In genomic region chr9:35142037-35142436, GRCh38 we compare ENCODE assay signal across 29 cellular contexts.
"Had no signal": no experiment of that assay in that cellular context is flagged by ENCODE, and none has a peak within 500 bp of the region (broad histone marks: within the 10 kb centered on the region; RNA-seq: fewer than 3 reads in every experiment).

No MANE protein-coding gene starts in this region.

- H3K4me1 ChIP-seq: ascending aorta, breast epithelium, colonic mucosa, esophagus squamous epithelium, gastroesophageal sphincter had no signal

- DNase-seq: activated B cell treated with CpG ODN at 0.5 μM for 24 hours; activated CD4-positive, alpha-beta T cell treated with anti-CD3 and anti-CD28 coated beads for 48 hours; activated CD4-positive, alpha-beta T cell treated with anti-CD3 and anti-CD28 coated beads, Interleukin-2, amount 50 U/mL, for 1 hour; activated CD4-positive, alpha-beta T cell treated with anti-CD3 and anti-CD28 coated beads, Interleukin-2, amount 50 U/mL, for 48 hours; activated CD8-positive, alpha-beta memory T cell treated with anti-CD3 and anti-CD28 coated beads, Interleukin-2, amount 10 ng/mL, durations not matched to agents 7 days and 5 days; activated CD8-positive, alpha-beta memory T cell treated with anti-CD3 and anti-CD28 coated beads, Interleukin-2, amount 50 U/mL, for 4 hours; activated CD8-positive, alpha-beta T cell treated with anti-CD3 and anti-CD28 coated beads for 36 hours; activated effector memory CD4-positive, alpha-beta T cell treated with anti-CD3 and anti-CD28 coated beads, Interleukin-2, amount 50 U/mL, for 16 hours; activated naive CD4-positive, alpha-beta T cell treated with anti-CD3 and anti-CD28 coated beads for 36 hours; activated naive CD8-positive, alpha-beta T cell treated with anti-CD3 and anti-CD28 coated beads for 36 hours; activated naive CD8-positive, alpha-beta T cell treated with anti-CD3 and anti-CD28 coated beads, Interleukin-2, amount 50 U/mL, for 24 hours; activated T-cell treated with anti-CD3 and anti-CD28 coated beads, Interleukin-2, amount 50 U/mL, for 1 hour; activated T-cell treated with anti-CD3 and anti-CD28 coated beads, Interleukin-2, amount 50 U/mL, for 48 hours; central memory CD4-positive, alpha-beta T cell; cerebellar nuclear complex; colonic mucosa; effector CD8-positive, alpha-beta T cell; esophagus squamous epithelium; foreskin melanocyte; T-helper 1 cell; T-helper 17 cell; T1000; WERI-Rb-1 had no signal

- H3K36me3 ChIP-seq: ascending aorta, breast epithelium, cardiac muscle cell, colonic mucosa, esophagus squamous epithelium, gastroesophageal sphincter, WERI-Rb-1 had no signal

- H3K27ac ChIP-seq: ascending aorta, breast epithelium, cardiac muscle cell, colonic mucosa, epithelial cell of prostate, esophagus squamous epithelium, gastroesophageal sphincter, WERI-Rb-1 had no signal

- H3K4me3 ChIP-seq: ascending aorta, breast epithelium, cardiac muscle cell, colonic mucosa, esophagus squamous epithelium, gastroesophageal sphincter had no signal

- ATAC-seq: activated CD4-positive, CD25-positive, alpha-beta regulatory T cell treated with anti-CD3 and anti-CD28 coated beads, Interleukin-2, amount 50 U/mL, for 24 hours; activated CD8-positive, alpha-beta memory T cell treated with anti-CD3 and anti-CD28 coated beads, Interleukin-2, amount 10 ng/mL, durations not matched to agents 7 days and 5 days; activated CD8-positive, alpha-beta T cell treated with anti-CD3 and anti-CD28 coated beads for 36 hours; activated naive CD8-positive, alpha-beta T cell treated with anti-CD3 and anti-CD28 coated beads, Interleukin-2, amount 50 U/mL, for 24 hours; gastroesophageal sphincter; T-helper 17 cell had no signal

- H3K9me3 ChIP-seq: colonic mucosa had no signal

- H3K27me3 ChIP-seq: ascending aorta, breast epithelium, cardiac muscle cell, colonic mucosa, esophagus squamous epithelium, gastroesophageal sphincter had no signal
